In genomic region chr2:230885467-230886130, GRCh38 we compare ENCODE assay signal across 11 cellular contexts. TPM values are rescaled to one million over a fixed set of nuclear protein-coding genes. Genes with fewer than 3 reads are reported as not detected.
DNase-seq lines count a peak whose midpoint lies in the region; ATAC-seq and TF ChIP-seq lines count a peak whose summit lies in the region.
"Had no signal": no experiment of that assay in that cellular context is flagged by ENCODE, and none has a peak within 500 bp of the region (broad histone marks: within the 10 kb centered on the region; RNA-seq: fewer than 3 reads in every experiment).

No MANE protein-coding gene starts in this region.

- no peak overlapping the region for H3K4me3 ChIP-seq in stomach

- H3K36me3 ChIP-seq in stomach, result no peaks in the 10 kb centered on the region

- H3K4me1 Mint-ChIP-seq in stimulated activated naive CD8-positive, alpha-beta T cell treated with anti-CD3 and anti-CD28 coated beads, Interleukin-15, amount 100 ng/mL, for 72 hours, result peaks cover 39% of the 10 kb centered on the region
- H3K4me1 Mint-ChIP-seq: CD4-positive, CD25-positive, alpha-beta regulatory T cell had no signal

- no peak overlapping the region for H3K4me3 Mint-ChIP-seq in stimulated activated naive CD8-positive, alpha-beta T cell treated with anti-CD3 and anti-CD28 coated beads, Interleukin-15, amount 100 ng/mL, for 72 hours
- H3K4me3 Mint-ChIP-seq: CD4-positive, CD25-positive, alpha-beta regulatory T cell had no signal

- H3K27ac ChIP-seq in stomach, result no peak overlapping the region

- peak overlapping the region in 1 of 2 donors; percentile 45 for H3K27ac Mint-ChIP-seq in stimulated activated naive CD8-positive, alpha-beta T cell treated with anti-CD3 and anti-CD28 coated beads, Interleukin-15, amount 100 ng/mL, for 72 hours
- H3K27ac Mint-ChIP-seq: CD4-positive, CD25-positive, alpha-beta regulatory T cell had no signal

- peak; percentile 40 for DNase-seq in stimulated activated naive CD8-positive, alpha-beta T cell treated with anti-CD3 and anti-CD28 coated beads, Interleukin-15, Interleukin-2, amounts not matched to agents 100 U/mL and 50 U/mL, for 24 hours
- no peak for DNase-seq in stimulated activated naive CD8-positive, alpha-beta T cell treated with anti-CD3 and anti-CD28 coated beads, Interleukin-15, amount 100 ng/mL, for 72 hours
- DNase-seq in SK-N-DZ (ENCODE audit: low spot score) (peak; percentile 83), foreskin melanocyte (peak; percentile 80), stomach (no peak), GM19240 (ENCODE audit: insufficient read length, low spot score) (no peak)
- DNase-seq: CD4-positive, CD25-positive, alpha-beta regulatory T cell; cortex of kidney had no signal

- intact Hi-C loops in stomach (cut with DNase I; ENCODE audit: low total_unique reads), result no loop called here

- peak; percentile 19 for ATAC-seq in stimulated activated naive CD8-positive, alpha-beta T cell treated with anti-CD3 and anti-CD28 coated beads, Interleukin-15, Interleukin-2, amounts not matched to agents 100 U/mL and 50 U/mL, for 24 hours
- ATAC-seq in stimulated activated naive CD8-positive, alpha-beta T cell treated with anti-CD3 and anti-CD28 coated beads, Interleukin-15, amount 100 ng/mL, for 72 hours, result no peak
- ATAC-seq in GM19455 (IDR thresholded peaks at IDR 0.05; ENCODE audit: unreplicated experiment) (no peak), GM18867 (IDR thresholded peaks at IDR 0.05; ENCODE audit: unreplicated experiment) (no peak)

- no peak for TF ChIP-seq CTCF in stomach (IDR thresholded peaks at IDR 0.05)

- no peaks in the 10 kb centered on the region for H3K4me1 ChIP-seq in stomach

- H3K27me3 ChIP-seq in stomach, result no peaks in the 10 kb centered on the region

- TF ChIP-seq POLR2A in stomach (IDR thresholded peaks at IDR 0.05), result no peak

- 51 to 65% (median 59%) methylated on average over 11 of the region's 11 CpGs for WGBS in stomach, 5 donors

- peaks cover 0 to 7% of the 10 kb centered on the region in 2 donors for H3K9me3 Mint-ChIP-seq in stimulated activated naive CD8-positive, alpha-beta T cell treated with anti-CD3 and anti-CD28 coated beads, Interleukin-15, amount 100 ng/mL, for 72 hours
- H3K9me3 Mint-ChIP-seq: CD4-positive, CD25-positive, alpha-beta regulatory T cell had no signal

- no peaks in the 10 kb centered on the region for H3K9me3 ChIP-seq in stomach

- H3K27me3 Mint-ChIP-seq in stimulated activated naive CD8-positive, alpha-beta T cell treated with anti-CD3 and anti-CD28 coated beads, Interleukin-15, amount 100 ng/mL, for 72 hours, result no peaks in the 10 kb centered on the region

- TF ChIP-seq EP300 in stomach (IDR thresholded peaks at IDR 0.05), result no peak

RNA-seq across cellular contexts. Expression of gene ITM2C, which starts 20.9 kb away (rescaled TPM):
- polyA plus RNA-seq in SK-N-DZ (2014; cell fraction: cytosol; rRNA removed), result 94.1 and 96.8 TPM in 2 replicates
- polyA plus RNA-seq in SK-N-DZ (2014; cell fraction: nucleus; rRNA removed), result 45.4 and 55.7 TPM in 2 replicates
- 1,000 to 10,000 TPM in 1 of 5 donors, 100 to 1,000 TPM in 2, 10 to 100 TPM in 2; 35.6 to 1,030 (median 105) TPM for total RNA-seq in stomach
- polyA plus RNA-seq in stomach, result 10 to 100 TPM; 26.9 to 40.8 (median 32.2) TPM

RNA-seq across cellular contexts. Expression of gene GPR55, which starts 39.4 kb away (rescaled TPM):
- polyA plus RNA-seq in SK-N-DZ (2014; cell fraction: cytosol; rRNA removed), result not detected in 2 replicates
- polyA plus RNA-seq in SK-N-DZ (2014; cell fraction: nucleus; rRNA removed), result not detected in 2 replicates
- total RNA-seq in stomach, result under 1 TPM in 1 of 5 donors, not detected in 4; 0.37 TPM
- polyA plus RNA-seq in stomach, result under 1 TPM in 2 of 3 donors, not detected in 1; 0.13 to 0.19 TPM
- total RNA-seq: renal cortical epithelial cell had no signal

Comparison
In these comparisons a context has a peak if more than half of its experiments do, and no peak if none do; other contexts are left out.
1. DNase-seq: peak in stimulated activated naive CD8-positive, alpha-beta T cell treated with anti-CD3 and anti-CD28 coated beads, Interleukin-15, Interleukin-2, amounts not matched to agents 100 U/mL and 50 U/mL, for 24 hours (single experiment), SK-N-DZ (single experiment) and foreskin melanocyte (single experiment); none in stimulated activated naive CD8-positive, alpha-beta T cell treated with anti-CD3 and anti-CD28 coated beads, Interleukin-15, amount 100 ng/mL, for 72 hours (0 of 2), stomach (single experiment) and GM19240 (single experiment).